Comparison of ENCODE assay signal across 10 cellular contexts in the genomic region with DNA sequence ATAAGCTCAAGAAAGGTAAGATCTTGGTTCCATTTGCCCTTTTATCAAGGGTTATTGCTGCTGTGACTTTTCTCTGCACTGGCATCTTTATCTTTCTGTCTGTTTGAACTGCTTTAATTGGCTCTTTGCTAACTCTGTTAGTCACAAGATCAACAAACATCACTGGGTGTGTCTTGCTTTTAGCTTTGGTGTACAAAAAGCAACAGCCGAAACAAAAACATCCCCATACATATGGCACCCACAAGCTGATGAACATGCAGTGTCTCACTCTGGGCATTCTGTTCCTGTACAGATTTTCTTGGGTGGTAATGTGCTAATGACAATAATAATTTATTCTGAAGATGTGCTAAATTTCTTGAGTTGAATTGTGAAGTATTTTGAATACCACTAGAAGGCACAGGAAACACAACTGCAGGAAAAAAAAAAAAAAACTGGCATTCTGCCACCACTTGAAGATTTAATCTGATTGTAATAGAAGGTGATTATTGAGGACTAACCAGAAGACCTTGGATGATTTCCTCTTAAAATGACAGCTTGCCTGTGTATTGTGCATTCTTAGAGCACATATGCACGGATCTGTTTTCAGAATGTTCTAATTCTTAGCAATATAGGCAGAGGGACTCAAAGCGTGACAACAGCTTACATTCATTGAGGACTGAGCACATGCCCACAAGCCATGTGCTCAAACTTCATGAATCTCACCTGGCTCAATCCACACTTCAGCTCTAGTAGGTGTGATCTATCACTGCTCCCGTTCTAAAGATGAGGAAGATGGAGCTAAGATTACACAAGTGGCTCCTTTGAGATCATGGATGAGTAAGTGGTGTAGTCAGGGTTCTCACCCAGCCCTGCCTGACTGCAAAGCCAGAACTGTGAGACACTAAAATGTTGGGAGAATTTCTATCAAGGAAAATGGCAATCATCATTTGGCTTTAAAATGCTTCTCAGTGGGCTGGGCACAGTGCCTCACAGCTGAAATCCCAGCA.
DNase-seq lines count a peak whose midpoint lies in the region; ATAC-seq, FAIRE-seq and TF ChIP-seq lines count a peak whose summit lies in the region.
"Had no signal": no experiment of that assay in that cellular context is flagged by ENCODE, and none has a peak within 500 bp of the region (broad histone marks: within the 10 kb centered on the region; RNA-seq: fewer than 3 reads in every experiment).

No MANE protein-coding gene starts in this region.

- CTCF ChIA-PET in A673 (lab: Charles Lee): no interaction called here

- H3K4me3 ChIP-seq in A673 (ENCODE audit: low read depth, low read length, poor library complexity, severe bottlenecking) (no peak overlapping the region), SJSA1 (no peak overlapping the region), WERI-Rb-1 (ENCODE audit: low read depth, low read length) (no peak overlapping the region)

- H3K27me3 ChIP-seq in A673 (replicated peaks; ENCODE audit: insufficient read depth, low read depth, low read length, poor library complexity) (no peaks in the 10 kb centered on the region), SJSA1 (replicated peaks) (no peaks in the 10 kb centered on the region), foreskin keratinocyte (peaks cover 56% of the 10 kb centered on the region), WERI-Rb-1 (ENCODE audit: insufficient read depth, low read depth, severe bottlenecking) (no peaks in the 10 kb centered on the region)

- no peaks in the 10 kb centered on the region for H3K9me3 ChIP-seq in A673 (ENCODE audit: low read depth, low read length, poor library complexity, severe bottlenecking)
- no peaks in the 10 kb centered on the region for H3K9me3 ChIP-seq in SJSA1 (replicated peaks)
- H3K9me3 ChIP-seq in WERI-Rb-1 (ENCODE audit: severe bottlenecking): no peaks in the 10 kb centered on the region

- intact Hi-C loops in A673 (cut with micrococcal nuclease; ENCODE audit: unreplicated experiment): no loop called here

- peak; percentile 70 for FAIRE-seq in GM18507 (lab: Jason Lieb, UNC)
- FAIRE-seq: urothelium cell line had no signal

- no peaks in the 10 kb centered on the region for H3K36me3 ChIP-seq in A673 (ENCODE audit: insufficient read depth, low read length, poor library complexity, severe bottlenecking)
- H3K36me3 ChIP-seq in SJSA1: no peaks in the 10 kb centered on the region
- no peaks in the 10 kb centered on the region for H3K36me3 ChIP-seq in WERI-Rb-1

- H3K4me1 ChIP-seq in A673 (ENCODE audit: insufficient read depth, low read length, poor library complexity, severe bottlenecking): peaks cover 11% of the 10 kb centered on the region
- H3K4me1 ChIP-seq in SJSA1 (replicated peaks): peaks cover 41% of the 10 kb centered on the region
- H3K4me1 ChIP-seq in foreskin keratinocyte: no peaks in the 10 kb centered on the region

- POLR2A ChIA-PET in A673 (lab: Charles Lee; ENCODE audit: low non-redundant PET): interaction anchor here (0.9 kb wide), 1 partner anchor 13 kb away, joined by 3 read pairs; no protein-coding TSS in a partner anchor

- ATAC-seq in foreskin keratinocyte: peak; percentile 57
- no peak for ATAC-seq in HG02870 (IDR thresholded peaks at IDR 0.05; ENCODE audit: unreplicated experiment)
- ATAC-seq in GM21447 (IDR thresholded peaks at IDR 0.05; ENCODE audit: unreplicated experiment): no peak

- TF ChIP-seq CTCF in A673 (conservative IDR thresholded peaks at IDR 0.05; ENCODE audit: low read depth, low read length): no peak
- TF ChIP-seq CTCF in foreskin keratinocyte (conservative IDR thresholded peaks at IDR 0.05): no peak
- TF ChIP-seq CTCF in WERI-Rb-1 (IDR thresholded peaks at IDR 0.05; ENCODE audit: low read depth, low read length): no peak

- no TSS peak for BruUV-seq in A673 (replicated peaks; lab: Mats Ljungman, UMichigan)

- DNase-seq in A673 (ENCODE audit: low spot score): peak; percentile 55
- no peak for DNase-seq in GM18507 (ENCODE audit: extremely low spot score, insufficient read length, low read depth)
- peak; percentile 70 to 87 for DNase-seq in SJSA1 (ENCODE audit: low read depth in 1 of 2, low spot score in 2 of 2)
- peak in 1 of 2 donors; percentile 9 for DNase-seq in foreskin keratinocyte
- no peak for DNase-seq in OCI-M1 (lab: John Stamatoyannopoulos, UW)
- no peak for DNase-seq in WERI-Rb-1
- DNase-seq: stimulated activated CD4-positive, alpha-beta T cell treated with anti-CD3 and anti-CD28 coated beads, Interleukin-4, amount 100 ng/mL, for 24 hours had no signal

- H3K27ac ChIP-seq in A673 (ENCODE audit: low read depth, low read length, poor library complexity, severe bottlenecking): no peak overlapping the region
- H3K27ac ChIP-seq in SJSA1: no peak overlapping the region
- no peak overlapping the region for H3K27ac ChIP-seq in foreskin keratinocyte
- no peak overlapping the region for H3K27ac ChIP-seq in WERI-Rb-1

Comparison
In these comparisons a context has a peak if more than half of its experiments do, and no peak if none do; other contexts are left out.
1. DNase-seq: peak in A673 (single experiment) and SJSA1 (2 of 2); none in GM18507 (single experiment), OCI-M1 (single experiment) and WERI-Rb-1 (single experiment).